ENCODE assay signal across 22 cellular contexts in the genomic region with DNA sequence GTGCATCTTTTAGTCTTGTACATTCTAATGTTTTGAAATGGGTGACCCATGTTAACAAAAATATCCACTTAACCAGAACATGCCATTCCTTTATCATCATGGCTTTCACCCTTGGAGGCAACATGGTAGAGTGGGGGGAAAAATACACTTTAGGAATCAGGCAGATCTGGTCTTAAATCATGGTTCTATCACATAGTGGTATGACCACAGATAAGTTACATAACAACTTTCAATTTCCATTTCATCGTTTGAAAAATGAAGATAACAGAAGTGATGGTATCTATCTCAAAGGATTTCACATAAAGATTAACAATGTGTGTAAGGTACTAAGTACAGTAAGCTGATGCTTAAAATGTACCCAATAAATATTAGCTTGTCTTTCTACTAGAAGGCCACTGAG. TPM values are rescaled to one million over a fixed set of nuclear protein-coding genes. Genes with fewer than 3 reads are reported as not detected.
DNase-seq lines count a peak whose midpoint lies in the region; ATAC-seq, FAIRE-seq and TF ChIP-seq lines count a peak whose summit lies in the region.
"Had no signal": no experiment of that assay in that cellular context is flagged by ENCODE, and none has a peak within 500 bp of the region (broad histone marks: within the 10 kb centered on the region; RNA-seq: fewer than 3 reads in every experiment).

No MANE protein-coding gene starts in this region.

- ATAC-seq in GM12878 (peak; percentile 54), HG03520 (IDR thresholded peaks at IDR 0.05; ENCODE audit: unreplicated experiment) (no peak)
- ATAC-seq: CD8-positive, alpha-beta T cell; GM23338; HCT116 had no signal

- no TSS peak for BruUV-seq in mammary epithelial cell (replicated peaks; lab: Mats Ljungman, UMichigan)
- no TSS peak for BruUV-seq in MCF 10A (replicated peaks; lab: Mats Ljungman, UMichigan)
- no TSS peak for BruUV-seq in GM12878 (replicated peaks; lab: Mats Ljungman, UMichigan)

- no peak overlapping the region for H3K4ac ChIP-seq in trophoblast cell (ENCODE audit: low read depth, low read length)

- CTCF ChIA-PET in mammary epithelial cell (lab: Charles Lee; ENCODE audit: low non-redundant PET) (interaction anchor here (0.6 kb wide), 1 partner anchor 98 kb away, joined by 3 read pairs; no protein-coding TSS in a partner anchor), MCF 10A (lab: Yijun Ruan, JAX) (interaction anchor here (0.7 to 1.7 kb wide), 3 partner anchors 11 to 261 kb away, joined by 3 to 12 read pairs (median 4); no protein-coding TSS in a partner anchor), GM12878 (lab: Yijun Ruan, JAX) (interaction anchor here (1.9 kb wide), 1 partner anchor 8 kb away, joined by 5 read pairs; no protein-coding TSS in a partner anchor)

- dilution Hi-C loops in mammary epithelial cell (cut with HindIII; ENCODE audit: low sequenced_read_pairs) (no loop called here), keratinocyte (cut with MboI; ENCODE audit: extremely low pct_ligation_motif_present, low sequenced_read_pairs) (no loop called here)

- TF ChIP-seq CTCF in mammary epithelial cell (conservative IDR thresholded peaks at IDR 0.05 in 1 of 2, IDR thresholded peaks at IDR 0.05 in 1 of 2; ENCODE audit: extremely low read depth in 1 of 2, insufficient read depth in 1 of 2, low read depth in 1 of 2, low read length in 2 of 2) (no peak), MCF 10A (IDR thresholded peaks at IDR 0.05; ENCODE audit: unreplicated experiment) (no peak), GM12878 (IDR thresholded peaks at IDR 0.05 in 2 of 3, conservative IDR thresholded peaks at IDR 0.05 in 1 of 3; ENCODE audit: control insufficient read depth in 2 of 3, extremely low read depth in 1 of 3, insufficient read depth in 1 of 3, low read depth in 3 of 3, low read length in 3 of 3) (no peak), keratinocyte (optimal IDR thresholded peaks at IDR 0.05 in 1 of 3, IDR thresholded peaks at IDR 0.05 in 1 of 3, conservative IDR thresholded peaks at IDR 0.05 in 1 of 3; ENCODE audit: extremely low read depth in 1 of 3, insufficient read depth in 2 of 3, low read length in 3 of 3) (no peak)

- RAD21 ChIA-PET in GM12878 (lab: Charles Lee; ENCODE audit: unreplicated experiment) = interaction anchor here (0.6 kb wide), 1 partner anchor 126 kb away, joined by 3 read pairs; no protein-coding TSS in a partner anchor

- H3K4me3 ChIP-seq in mammary epithelial cell (replicated peaks in 1 of 3; ENCODE audit: insufficient read depth in 1 of 3, low read depth in 2 of 3, low read length in 3 of 3) (no peak overlapping the region), GM12878 (no peak overlapping the region), keratinocyte (ENCODE audit: control insufficient read depth in 2 of 3, extremely low read depth in 1 of 3, insufficient read depth in 2 of 3, low read depth in 1 of 3, low read length in 3 of 3) (no peak overlapping the region), trophoblast cell (ENCODE audit: low read depth, low read length) (no peak overlapping the region)
- H3K4me3 ChIP-seq: BLaER1, GM23338 had no signal

- TF ChIP-seq EP300 in GM12878 (IDR thresholded peaks at IDR 0.05; ENCODE audit: borderline replicate concordance in 1 of 2, control insufficient read depth in 1 of 2, low read depth in 2 of 2, low read length in 2 of 2) = no peak

- no peaks in the 10 kb centered on the region for H3K79me1 ChIP-seq in trophoblast cell (ENCODE audit: low read length)

- WGBS in mammary epithelial cell (ENCODE audit: low coverage, missing lambda C conversion rate) = 50% methylated on average over 1 of the region's 1 CpG
- 40% methylated on average over 1 of the region's 1 CpG for WGBS in GM12878 (ENCODE audit: insufficient coverage, insufficient replicate concordance, low lambda C conversion rate, missing lambda C conversion rate)
- no CpG with 5 or more reads among the region's 1 CpG for WGBS in trophoblast cell (ENCODE audit: extremely low coverage, insufficient coverage, insufficient read length)

- SMC1A ChIA-PET in GM12878 (lab: Charles Lee; ENCODE audit: uncharacterized antibody, unreplicated experiment) = interaction anchor here (1.0 to 1.7 kb wide), 2 partner anchors 12 to 23 kb away, joined by 3 read pairs; no protein-coding TSS in a partner anchor

- H3K79me2 ChIP-seq in mammary epithelial cell (ENCODE audit: insufficient read depth, low read length) = no peaks in the 10 kb centered on the region
- H3K79me2 ChIP-seq in GM12878 (ENCODE audit: control insufficient read depth, insufficient read depth, low read length) = no peaks in the 10 kb centered on the region
- H3K79me2 ChIP-seq in keratinocyte (ENCODE audit: control insufficient read depth, insufficient read depth, low read length) = no peaks in the 10 kb centered on the region
- H3K79me2 ChIP-seq in trophoblast cell (ENCODE audit: control insufficient read depth, insufficient read depth, low read length, poor library complexity) = no peaks in the 10 kb centered on the region

- no peak overlapping the region for H2BK5ac ChIP-seq in trophoblast cell (ENCODE audit: low read depth, low read length, poor library complexity)

- H3K27me3 Mint-ChIP-seq in MCF 10A (ENCODE audit: insufficient read depth, unreplicated experiment) = no peaks in the 10 kb centered on the region
- H3K27me3 Mint-ChIP-seq: B cell; CD4-positive, CD25-positive, alpha-beta regulatory T cell had no signal

- no peaks in the 10 kb centered on the region for H4K20me1 ChIP-seq in mammary epithelial cell (ENCODE audit: insufficient read depth, low read length)
- H4K20me1 ChIP-seq in GM12878 (ENCODE audit: control insufficient read depth, insufficient read depth) = no peaks in the 10 kb centered on the region
- no peaks in the 10 kb centered on the region for H4K20me1 ChIP-seq in keratinocyte (ENCODE audit: control insufficient read depth, extremely low read depth, insufficient read depth, low read length)
- H4K20me1 ChIP-seq: BLaER1 had no signal

- no peak overlapping the region for H3K27ac Mint-ChIP-seq in MCF 10A (ENCODE audit: low read depth, unreplicated experiment)
- H3K27ac Mint-ChIP-seq: B cell; CD4-positive, CD25-positive, alpha-beta regulatory T cell; CD8-positive, alpha-beta T cell; GM23338; H9 had no signal

- H4K91ac ChIP-seq in trophoblast cell (ENCODE audit: low read depth, low read length) = no peak overlapping the region

- H3K27me3 ChIP-seq in mammary epithelial cell (ENCODE audit: insufficient read depth, low read length) = no peaks in the 10 kb centered on the region
- H3K27me3 ChIP-seq in GM12878 (replicated peaks in 1 of 2; ENCODE audit: control insufficient read depth in 2 of 2, insufficient read depth in 2 of 2, low read length in 1 of 2) = no peaks in the 10 kb centered on the region
- no peaks in the 10 kb centered on the region for H3K27me3 ChIP-seq in keratinocyte (ENCODE audit: control insufficient read depth, extremely low read depth, insufficient read depth, low read length)
- no peaks in the 10 kb centered on the region for H3K27me3 ChIP-seq in trophoblast cell (ENCODE audit: insufficient read depth, low read length)
- H3K27me3 ChIP-seq: BLaER1 had no signal

- TF ChIP-seq POLR2A in GM12878 (IDR thresholded peaks at IDR 0.05; ENCODE audit: low read depth, low read length) (no peak), GM12891 (IDR thresholded peaks at IDR 0.05; ENCODE audit: low read depth, low read length) (no peak)

- no peak overlapping the region for H3K23ac ChIP-seq in trophoblast cell (ENCODE audit: low read length)

- H3K36me3 ChIP-seq in mammary epithelial cell (ENCODE audit: insufficient read depth, low read length) = peaks cover 2% of the 10 kb centered on the region
- H3K36me3 ChIP-seq in GM12878 (ENCODE audit: control insufficient read depth in 2 of 2, insufficient read depth in 2 of 2, low read length in 1 of 2) = peaks cover 0 to 5% of the 10 kb centered on the region in 2 experiments; a peak in 2 of 4 replicates
- H3K36me3 ChIP-seq in keratinocyte (ENCODE audit: control insufficient read depth in 2 of 2, extremely low read depth in 1 of 2, insufficient read depth in 2 of 2, low read length in 2 of 2) = peaks cover 0 to 8% of the 10 kb centered on the region in 2 experiments
- no peaks in the 10 kb centered on the region for H3K36me3 ChIP-seq in trophoblast cell (ENCODE audit: control insufficient read depth in 1 of 2, insufficient read depth in 2 of 2, low read length in 2 of 2)
- H3K36me3 ChIP-seq: BLaER1 had no signal

- in situ Hi-C loops in mammary epithelial cell (cut with MboI; ENCODE audit: low sequenced_read_pairs in 2 of 2) = no loop called here
- in situ Hi-C loops in GM12878 (cut with MboI) = no loop called here

- no peak overlapping the region for H3K14ac ChIP-seq in trophoblast cell (ENCODE audit: low read length)

- intact Hi-C loops in mammary epithelial cell (cut with micrococcal nuclease) = no loop called here
- intact Hi-C loops in MCF 10A (cut with micrococcal nuclease) = loop anchor here (2.0 to 5.0 kb wide), 2 partner anchors 20 to 199 kb away; a partner anchor contains a TSS
- intact Hi-C loops in GM12878 (cut with micrococcal nuclease; ENCODE audit: unreplicated experiment) = loop anchor here (5.0 kb wide), 1 partner anchor 319 kb away; a partner anchor contains a TSS

- FAIRE-seq in GM12878 (lab: Jason Lieb, UNC) (no peak), keratinocyte (lab: Jason Lieb, UNC) (peak; percentile 32), GM12891 (lab: Jason Lieb, UNC) (no peak)
- FAIRE-seq: D721Med had no signal

- POLR2A ChIA-PET in MCF 10A (lab: Yijun Ruan, JAX) (interaction anchor here (0.7 to 8.1 kb wide), 8 partner anchors 8 to 320 kb away, joined by 3 to 165 read pairs (median 21); a partner anchor contains a TSS), GM12878 (lab: Charles Lee) (interaction anchor here (1.2 kb wide), 1 partner anchor 12 kb away, joined by 4 read pairs; no protein-coding TSS in a partner anchor)

- H2AK5ac ChIP-seq in trophoblast cell (ENCODE audit: low read length) = no peak overlapping the region

- H3K4me2 ChIP-seq in mammary epithelial cell (ENCODE audit: insufficient read depth, low read depth, low read length) = peak overlapping the region; percentile 41
- H3K4me2 ChIP-seq in GM12878 (ENCODE audit: control insufficient read depth, insufficient read depth) = no peak overlapping the region
- no peak overlapping the region for H3K4me2 ChIP-seq in keratinocyte (ENCODE audit: control insufficient read depth, extremely low read depth, insufficient read depth, low read depth, low read length)
- no peak overlapping the region for H3K4me2 ChIP-seq in trophoblast cell (ENCODE audit: low read length)
- H3K4me2 ChIP-seq: BLaER1, GM23338 had no signal

- H2BK120ac ChIP-seq in trophoblast cell (ENCODE audit: insufficient read depth, low read length, poor library complexity) = no peak overlapping the region

- no peak for DNase-seq in mammary epithelial cell
- no peak for DNase-seq in MCF 10A (ENCODE audit: unreplicated experiment)
- DNase-seq in GM12878 (ENCODE audit: low read depth, low spot score) = no peak
- no peak for DNase-seq in keratinocyte (ENCODE audit: low read depth, low spot score)
- DNase-seq in trophoblast cell = peak; percentile 47 to 84
- DNase-seq in GM12891 (ENCODE audit: insufficient read length, low spot score) = no peak
- DNase-seq in DMS114 treated with DMSO at 0.1 percent for 48 hours (lab: John Stamatoyannopoulos, UW; ENCODE audit: unreplicated experiment) = no peak
- DNase-seq: CD4-positive, CD25-positive, alpha-beta regulatory T cell; CD8-positive, alpha-beta T cell; DMS 273 treated with DMSO at 0.1 percent for 48 hours; DMS53; DMS79 treated with DMSO at 0.1 percent for 48 hours; GF-D8; H9 had no signal

- H3K4me1 Mint-ChIP-seq in MCF 10A (ENCODE audit: insufficient read depth, unreplicated experiment) = peaks cover 11% of the 10 kb centered on the region
- H3K4me1 Mint-ChIP-seq: B cell, GM23338, H9 had no signal

- no peak overlapping the region for H4K12ac ChIP-seq in trophoblast cell (ENCODE audit: low read depth, low read length)

- no peak overlapping the region for H2AFZ ChIP-seq in mammary epithelial cell (ENCODE audit: low read depth, low read length)
- H2AFZ ChIP-seq in GM12878 (ENCODE audit: control insufficient read depth, low read depth, low read length) = no peak overlapping the region
- H2AFZ ChIP-seq in keratinocyte (ENCODE audit: control insufficient read depth, low read length) = no peak overlapping the region
- no peak overlapping the region for H2AFZ ChIP-seq in trophoblast cell (ENCODE audit: insufficient read depth, low read length, poor library complexity)
- H2AFZ ChIP-seq: GM23338 had no signal

- no peaks in the 10 kb centered on the region for H3K9me3 Mint-ChIP-seq in MCF 10A (ENCODE audit: unreplicated experiment)
- H3K9me3 Mint-ChIP-seq: CD4-positive, CD25-positive, alpha-beta regulatory T cell; CD8-positive, alpha-beta T cell; GM23338; H9 had no signal

- H2BK12ac ChIP-seq in trophoblast cell (ENCODE audit: low read length) = no peak overlapping the region

- H4K8ac ChIP-seq in trophoblast cell (ENCODE audit: low read depth, low read length) = no peak overlapping the region

- H3K18ac ChIP-seq in trophoblast cell (ENCODE audit: low read length) = no peak overlapping the region

- H3K4me1 ChIP-seq in mammary epithelial cell (ENCODE audit: insufficient read depth, low read length) (peaks cover 26% of the 10 kb centered on the region), GM12878 (ENCODE audit: control insufficient read depth, insufficient read depth, low read length) (no peaks in the 10 kb centered on the region), keratinocyte (ENCODE audit: control insufficient read depth, extremely low read depth, insufficient read depth, low read length) (peaks cover 29% of the 10 kb centered on the region), trophoblast cell (ENCODE audit: control insufficient read depth in 1 of 2, insufficient read depth in 2 of 2, low read length in 2 of 2) (peaks cover 0 to 2% of the 10 kb centered on the region in 2 experiments)
- H3K4me1 ChIP-seq: BLaER1 had no signal

- H3K9ac ChIP-seq in mammary epithelial cell (ENCODE audit: insufficient read depth, low read length) (no peak overlapping the region), GM12878 (ENCODE audit: control insufficient read depth, insufficient read depth, low read length) (no peak overlapping the region), keratinocyte (ENCODE audit: control insufficient read depth, extremely low read depth, insufficient read depth, low read length) (no peak overlapping the region), trophoblast cell (ENCODE audit: low read length) (no peak overlapping the region)
- H3K9ac ChIP-seq: BLaER1 had no signal

- H3K9me3 ChIP-seq in mammary epithelial cell (replicated peaks; ENCODE audit: insufficient read depth, low read length) (no peaks in the 10 kb centered on the region), GM12878 (replicated peaks; ENCODE audit: control insufficient read depth, insufficient read depth, low read length) (no peaks in the 10 kb centered on the region; the same call in 2 of the 3 replicates), keratinocyte (ENCODE audit: control insufficient read depth, low read depth, low read length) (no peaks in the 10 kb centered on the region), trophoblast cell (ENCODE audit: insufficient read depth, low read depth, low read length) (no peaks in the 10 kb centered on the region)
- H3K9me3 ChIP-seq: BLaER1 had no signal

- H3K27ac ChIP-seq in mammary epithelial cell (ENCODE audit: insufficient read depth, low read depth, low read length) (peak overlapping the region; percentile 71), GM12878 (ENCODE audit: control insufficient read depth, insufficient read depth) (no peak overlapping the region), keratinocyte (ENCODE audit: control insufficient read depth, insufficient read depth, low read length) (no peak overlapping the region), trophoblast cell (ENCODE audit: low read depth, low read length) (no peak overlapping the region)
- H3K27ac ChIP-seq: 22Rv1, BLaER1, C4-2B had no signal

- H3K4me3 Mint-ChIP-seq in MCF 10A (ENCODE audit: unreplicated experiment) = no peak overlapping the region
- H3K4me3 Mint-ChIP-seq: B cell; CD4-positive, CD25-positive, alpha-beta regulatory T cell; CD8-positive, alpha-beta T cell; GM23338; H9 had no signal

- TF ChIP-seq RAD21 in GM12878 (IDR thresholded peaks at IDR 0.05; ENCODE audit: insufficient read depth, low read depth, low read length) = no peak

- peaks cover 6% of the 10 kb centered on the region for H3K36me3 Mint-ChIP-seq in MCF 10A (ENCODE audit: insufficient read depth, unreplicated experiment)

- no peaks in the 10 kb centered on the region for H3K9me1 ChIP-seq in keratinocyte (ENCODE audit: control insufficient read depth, extremely low read depth, insufficient read depth, low read length)

RNA-seq across cellular contexts. Expression of a gene that starts 19.0 kb away (rescaled TPM):
- total RNA-seq in mammary epithelial cell (10 to 100 TPM; 21.6 to 33.8 TPM), MCF 10A (2022) (29.5 and 32.5 TPM in 2 replicates), GM12878 (2014; rRNA removed) (14.5 and 22.2 TPM in 2 replicates), GM12878 (2014; rRNA removed; fragmentation: Illumina TruSeq; extraction: Trizol) (19.5 and 19.6 TPM in 2 replicates), GM12878 (2021) (18.5 and 20.2 TPM in 2 replicates)
- polyA plus RNA-seq in mammary epithelial cell (15.8 TPM), GM12878 (2011; rRNA removed) (44.2 and 55.9 TPM in 2 replicates), GM12878 (2014; fragmentation: Illumina TruSeq; extraction: Trizol) (19.9 and 20.8 TPM in 2 replicates), GM12878 (2014; fragmentation: Nextera tagmentation; extraction: Ambion mirVana) (10 to 100 TPM in 1 of 2 experiments, 1 to 10 TPM in 1; 9.1 to 14.4 TPM), GM12878 (2014; rRNA removed) (17.3 and 19.8 TPM in 2 replicates), GM12878 (2016; fragmentation: Nextera tagmentation; extraction: Ambion mirVana) (10 to 100 TPM; 21.0 to 23.3 TPM), keratinocyte (18.8 to 32.8 TPM (median 30.5 TPM) in 3 replicates)
- polyA minus RNA-seq in mammary epithelial cell (45.0 TPM), keratinocyte (10.6 to 37.9 TPM (median 25.4 TPM) in 3 replicates)
- total RNA-seq in GM12878 (2013; cell fraction: nucleolus; rRNA removed) = 91.4 and 101 TPM in 2 replicates
- 7.3 TPM for polyA plus RNA-seq in GM12878 (2011; ENCODE audit: low read depth)
- polyA plus RNA-seq in GM12878 (2011; cell fraction: cytosol; rRNA removed) = 22.8 and 29.3 TPM in 2 replicates
- polyA plus RNA-seq in GM12878 (2011; cell fraction: nucleus; rRNA removed) = 32.3 and 39.7 TPM in 2 replicates
- 11.5 and 13.3 TPM in 2 replicates for polyA plus RNA-seq in GM12878 (2012)
- 32.1 and 38.7 TPM in 2 replicates for polyA minus RNA-seq in GM12878 (2011; rRNA and poly(A)+ RNA removed)
- polyA minus RNA-seq in GM12878 (2011; cell fraction: cytosol; rRNA and poly(A)+ RNA removed) = 13.0 and 14.2 TPM in 2 replicates
- polyA minus RNA-seq in GM12878 (2011; cell fraction: nucleus; rRNA and poly(A)+ RNA removed) = 14.4 and 22.2 TPM in 2 replicates
- polyA plus RNA-seq in keratinocyte (2011; ENCODE audit: low read depth) = 17.3 TPM
- 6.9 and 16.2 TPM in 2 replicates for polyA plus RNA-seq in keratinocyte (2011; cell fraction: cytosol; rRNA removed)
- polyA plus RNA-seq in keratinocyte (2011; cell fraction: nucleus; rRNA removed) = 58.7 and 60.1 TPM in 2 replicates
- 10.3 and 18.1 TPM in 2 replicates for polyA plus RNA-seq in keratinocyte (2012; ENCODE audit: low replicate concordance)
- polyA minus RNA-seq in keratinocyte (2011; cell fraction: cytosol; rRNA and poly(A)+ RNA removed) = 20.3 TPM
- polyA minus RNA-seq in keratinocyte (2011; cell fraction: nucleus; rRNA and poly(A)+ RNA removed) = 35.6 and 59.6 TPM in 2 replicates
- 9.6 TPM in 2 replicates for polyA plus RNA-seq in trophoblast cell (2013)
- polyA plus RNA-seq in GM12891 (2012; ENCODE audit: low read depth, missing spikeins) = 9.6 TPM

Comparison
In these comparisons a context has a peak if more than half of its experiments do, and no peak if none do; other contexts are left out.
1. DNase-seq: peak in trophoblast cell (2 of 2); none in mammary epithelial cell (single experiment), MCF 10A (single experiment), GM12878 (single experiment), keratinocyte (single experiment), GM12891 (single experiment) and DMS114 treated with DMSO at 0.1 percent for 48 hours (single experiment).